21 cellular contexts compared by ENCODE assay signal in genomic region chr5:160173-160510, GRCh38. TPM values are rescaled to one million over a fixed set of nuclear protein-coding genes. Genes with fewer than 3 reads are reported as not detected.
DNase-seq lines count a peak whose midpoint lies in the region; ATAC-seq and TF ChIP-seq lines count a peak whose summit lies in the region.
"Had no signal": no experiment of that assay in that cellular context is flagged by ENCODE, and none has a peak within 500 bp of the region (broad histone marks: within the 10 kb centered on the region; RNA-seq: fewer than 3 reads in every experiment).

No MANE protein-coding gene starts in this region.

- H3K4me1 ChIP-seq in SJSA1 (replicated peaks), result peaks cover 26% of the 10 kb centered on the region
- no peaks in the 10 kb centered on the region for H3K4me1 ChIP-seq in stomach
- H3K4me1 ChIP-seq: A549, body of pancreas, left ventricle myocardium inferior had no signal

- H3K27ac ChIP-seq in SJSA1 (peak overlapping the region; percentile 51; the same call in 1 of the 2 replicates), stomach (no peak overlapping the region)
- H3K27ac ChIP-seq: A549, body of pancreas, left ventricle myocardium inferior had no signal

- intact Hi-C loops in stomach (cut with DNase I; ENCODE audit: low total_unique reads), result no loop called here

- no peak for TF ChIP-seq EP300 in stomach (IDR thresholded peaks at IDR 0.05)

- DNase-seq in activated naive CD4-positive, alpha-beta T cell treated with anti-CD3 and anti-CD28 coated beads, Interleukin-2, amount 10 ng/mL, durations not matched to agents 7 days and 5 days, result peak; percentile 4
- DNase-seq in activated naive CD4-positive, alpha-beta T cell treated with anti-CD3 and anti-CD28 coated beads, Interleukin-2, amount 50 U/mL, for 16 hours, result no peak
- DNase-seq in SJSA1 (ENCODE audit: low read depth in 1 of 2, low spot score in 2 of 2) (peak; percentile 48 to 62), glomerular visceral epithelial cell (ENCODE audit: extremely low spot score) (peak; percentile 77), stomach (peak; percentile 10)
- no peak for DNase-seq in activated naive CD4-positive, alpha-beta T cell treated with Interleukin-2 at 50 U/mL for 16 hours
- DNase-seq: body of pancreas; left ventricle myocardium inferior; NCI-H187 treated with DMSO at 0.1 percent for 48 hours; NCI-H510A treated with DMSO at 0.1 percent for 48 hours; SHP77 treated with DMSO at 0.1 percent for 48 hours; stimulated activated CD4-positive, alpha-beta T cell treated with anti-CD3 and anti-CD28 coated beads, Interleukin-12 subunit alpha, Interleukin-12 subunit beta, amount 100 ng/mL, for 4 hours; stimulated activated naive CD8-positive, alpha-beta T cell treated with anti-CD3 and anti-CD28 coated beads, Interleukin-15, Interleukin-2, amounts not matched to agents 100 U/mL and 50 U/mL, for 24 hours; T-helper 2 cell had no signal

- peaks cover 10% of the 10 kb centered on the region for H3K27me3 Mint-ChIP-seq in activated naive CD4-positive, alpha-beta T cell treated with anti-CD3 and anti-CD28 coated beads, Interleukin-2, amount 10 ng/mL, durations not matched to agents 7 days and 5 days

- ATAC-seq in GM18520 (IDR thresholded peaks at IDR 0.05; ENCODE audit: unreplicated experiment), result no peak
- ATAC-seq in HG03039 (IDR thresholded peaks at IDR 0.05; ENCODE audit: unreplicated experiment), result no peak
- ATAC-seq: A549; activated CD4-positive, CD25-positive, alpha-beta regulatory T cell treated with anti-CD3 and anti-CD28 coated beads, Interleukin-2, amount 50 U/mL, for 24 hours; body of pancreas; GM12878; stimulated activated naive CD8-positive, alpha-beta T cell treated with anti-CD3 and anti-CD28 coated beads, Interleukin-15, Interleukin-2, amounts not matched to agents 100 U/mL and 50 U/mL, for 24 hours had no signal

- CTCF ChIA-PET in activated naive CD4-positive, alpha-beta T cell treated with anti-CD3 and anti-CD28 coated beads, Interleukin-2, amount 10 ng/mL, durations not matched to agents 7 days and 5 days (lab: Charles Lee), result no interaction called here

- H3K27ac Mint-ChIP-seq in activated naive CD4-positive, alpha-beta T cell treated with anti-CD3 and anti-CD28 coated beads, Interleukin-2, amount 10 ng/mL, durations not matched to agents 7 days and 5 days, result no peak overlapping the region

- H3K36me3 Mint-ChIP-seq in activated naive CD4-positive, alpha-beta T cell treated with anti-CD3 and anti-CD28 coated beads, Interleukin-2, amount 10 ng/mL, durations not matched to agents 7 days and 5 days, result no peaks in the 10 kb centered on the region

- WGBS in stomach, 5 donors, result 83 to 89% (median 85%) methylated on average over 14 of the region's 14 CpGs

- H3K36me3 ChIP-seq in SJSA1, result no peaks in the 10 kb centered on the region
- peaks cover 0 to 5% (median 0%) of the 10 kb centered on the region in 4 donors for H3K36me3 ChIP-seq in stomach
- H3K36me3 ChIP-seq: left ventricle myocardium inferior had no signal

- H3K9me3 Mint-ChIP-seq in activated naive CD4-positive, alpha-beta T cell treated with anti-CD3 and anti-CD28 coated beads, Interleukin-2, amount 10 ng/mL, durations not matched to agents 7 days and 5 days, result peaks cover 9% of the 10 kb centered on the region

- H3K4me1 Mint-ChIP-seq in activated naive CD4-positive, alpha-beta T cell treated with anti-CD3 and anti-CD28 coated beads, Interleukin-2, amount 10 ng/mL, durations not matched to agents 7 days and 5 days, result no peaks in the 10 kb centered on the region

- TF ChIP-seq POLR2A in stomach (IDR thresholded peaks at IDR 0.05), result no peak

- H3K9me3 ChIP-seq in SJSA1 (replicated peaks), result no peaks in the 10 kb centered on the region
- H3K9me3 ChIP-seq in stomach, result no peaks in the 10 kb centered on the region
- H3K9me3 ChIP-seq: A549, body of pancreas, left ventricle myocardium inferior had no signal

- H3K4me3 ChIP-seq in SJSA1, result no peak overlapping the region
- H3K4me3 ChIP-seq in stomach, result no peak overlapping the region
- H3K4me3 ChIP-seq: A549, body of pancreas, GM12878, left ventricle myocardium inferior had no signal

- H3K4me3 Mint-ChIP-seq in activated naive CD4-positive, alpha-beta T cell treated with anti-CD3 and anti-CD28 coated beads, Interleukin-2, amount 10 ng/mL, durations not matched to agents 7 days and 5 days, result no peak overlapping the region

- H3K27me3 ChIP-seq in SJSA1 (replicated peaks) (no peaks in the 10 kb centered on the region), stomach (peaks cover 0 to 24% (median 0%) of the 10 kb centered on the region in 3 donors)
- H3K27me3 ChIP-seq: body of pancreas had no signal

- TF ChIP-seq CTCF in stomach (IDR thresholded peaks at IDR 0.05), result no peak

RNA-seq across cellular contexts. Expression of gene LRRC14B, which starts 31.2 kb away (rescaled TPM):
- not detected in 2 replicates for total RNA-seq in SJSA1 (2014; rRNA removed; shearing (Covaris generic))
- total RNA-seq in stomach, result under 1 TPM in 1 of 5 donors, not detected in 4; 0.37 TPM
- polyA plus RNA-seq in stomach, result under 1 TPM in 1 of 3 donors, not detected in 2; 0.05 TPM
- total RNA-seq: body of pancreas, H1, ureter had no signal
- polyA plus RNA-seq: A549, H1 had no signal

RNA-seq across cellular contexts. Expression of gene CCDC127, which starts 57.8 kb away (rescaled TPM):
- total RNA-seq in SJSA1 (2014; rRNA removed; shearing (Covaris generic)), result 3.6 and 4.0 TPM in 2 replicates
- 1 to 10 TPM; 1.2 to 8.5 (median 5.5) TPM for total RNA-seq in stomach
- polyA plus RNA-seq in stomach, result 1 to 10 TPM; 1.5 to 1.9 (median 1.7) TPM

RNA-seq across cellular contexts. Expression of gene SDHA, which starts 58.0 kb away (rescaled TPM):
- 57.1 and 63.5 TPM in 2 replicates for total RNA-seq in SJSA1 (2014; rRNA removed; shearing (Covaris generic))
- total RNA-seq in stomach, result 100 to 1,000 TPM in 3 of 5 donors, 10 to 100 TPM in 2; 78.8 to 509 (median 116) TPM
- polyA plus RNA-seq in stomach, result 100 to 1,000 TPM in 2 of 3 donors, 10 to 100 TPM in 1; 96.7 to 114 (median 108) TPM

Comparison
In these comparisons a context has a peak if more than half of its experiments do, and no peak if none do; other contexts are left out.
1. DNase-seq: peak in activated naive CD4-positive, alpha-beta T cell treated with anti-CD3 and anti-CD28 coated beads, Interleukin-2, amount 10 ng/mL, durations not matched to agents 7 days and 5 days (single experiment), SJSA1 (2 of 2), glomerular visceral epithelial cell (single experiment) and stomach (single experiment); none in activated naive CD4-positive, alpha-beta T cell treated with anti-CD3 and anti-CD28 coated beads, Interleukin-2, amount 50 U/mL, for 16 hours (single experiment) and activated naive CD4-positive, alpha-beta T cell treated with Interleukin-2 at 50 U/mL for 16 hours (single experiment).